In genomic region chr1:9728451-9729295, GRCh38 we compare ENCODE assay signal across 1 cellular context.
TF ChIP-seq lines count a peak whose summit lies in the region.

No MANE protein-coding gene starts in this region.

TF ChIP-seq in HepG2, 621 proteins besides CTCF, POLR2A, EP300 and RAD21 (continued from another document):
- TF ChIP-seq AKNA (CRISPR knock-in tag; IDR thresholded peaks at IDR 0.05; ENCODE audit: borderline replicate concordance), result no peak
